2 cellular contexts compared by ENCODE assay signal in genomic region chr5:180618487-180618829, GRCh38.
TF ChIP-seq lines count a peak whose summit lies in the region.

No MANE protein-coding gene starts in this region.

TF ChIP-seq in IMR-90, 13 proteins besides CTCF, POLR2A, EP300 and RAD21:
- TF ChIP-seq NFE2L2 (IDR thresholded peaks at IDR 0.05; ENCODE audit: low read depth, low read length) (no peak), MAZ (IDR thresholded peaks at IDR 0.05; ENCODE audit: borderline replicate concordance, low read depth, low read length) (no peak), BHLHE40 (IDR thresholded peaks at IDR 0.05; ENCODE audit: low read depth, low read length) (no peak), FOS (IDR thresholded peaks at IDR 0.05; ENCODE audit: low read depth, low read length) (no peak), MXI1 (IDR thresholded peaks at IDR 0.05; ENCODE audit: borderline replicate concordance, low read depth, low read length) (no peak), RCOR1 (IDR thresholded peaks at IDR 0.05; ENCODE audit: insufficient replicate concordance, low read length) (no peak), CEBPB (IDR thresholded peaks at IDR 0.05; ENCODE audit: low read depth, low read length) (no peak), CHD1 (IDR thresholded peaks at IDR 0.05; ENCODE audit: low read depth, low read length) (no peak), RFX5 (IDR thresholded peaks at IDR 0.05; ENCODE audit: low read depth, low read length) (no peak), MAFK (IDR thresholded peaks at IDR 0.05; ENCODE audit: low read depth, low read length) (no peak), SMC3 (IDR thresholded peaks at IDR 0.05; ENCODE audit: low read depth, low read length) (no peak)
- TF ChIP-seq, protein P1, sequence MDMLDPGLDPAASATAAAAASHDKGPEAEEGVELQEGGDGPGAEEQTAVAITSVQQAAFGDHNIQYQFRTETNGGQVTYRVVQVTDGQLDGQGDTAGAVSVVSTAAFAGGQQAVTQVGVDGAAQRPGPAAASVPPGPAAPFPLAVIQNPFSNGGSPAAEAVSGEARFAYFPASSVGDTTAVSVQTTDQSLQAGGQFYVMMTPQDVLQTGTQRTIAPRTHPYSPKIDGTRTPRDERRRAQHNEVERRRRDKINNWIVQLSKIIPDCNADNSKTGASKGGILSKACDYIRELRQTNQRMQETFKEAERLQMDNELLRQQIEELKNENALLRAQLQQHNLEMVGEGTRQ (IDR thresholded peaks at IDR 0.05; ENCODE audit: low read depth, low read length) = no peak
- TF ChIP-seq, protein P2, sequence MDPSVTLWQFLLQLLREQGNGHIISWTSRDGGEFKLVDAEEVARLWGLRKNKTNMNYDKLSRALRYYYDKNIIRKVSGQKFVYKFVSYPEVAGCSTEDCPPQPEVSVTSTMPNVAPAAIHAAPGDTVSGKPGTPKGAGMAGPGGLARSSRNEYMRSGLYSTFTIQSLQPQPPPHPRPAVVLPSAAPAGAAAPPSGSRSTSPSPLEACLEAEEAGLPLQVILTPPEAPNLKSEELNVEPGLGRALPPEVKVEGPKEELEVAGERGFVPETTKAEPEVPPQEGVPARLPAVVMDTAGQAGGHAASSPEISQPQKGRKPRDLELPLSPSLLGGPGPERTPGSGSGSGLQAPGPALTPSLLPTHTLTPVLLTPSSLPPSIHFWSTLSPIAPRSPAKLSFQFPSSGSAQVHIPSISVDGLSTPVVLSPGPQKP (IDR thresholded peaks at IDR 0.05; ENCODE audit: borderline replicate concordance, low read depth, low read length) = no peak

TF ChIP-seq in H1, 55 proteins besides CTCF, POLR2A, EP300 and RAD21:
- no peak for TF ChIP-seq SP4 (IDR thresholded peaks at IDR 0.05; ENCODE audit: low read length)
- no peak for TF ChIP-seq NANOG (IDR thresholded peaks at IDR 0.05; ENCODE audit: insufficient read depth, low read depth, low read length, poor library complexity, severe bottlenecking)
- TF ChIP-seq E2F6 (IDR thresholded peaks at IDR 0.05) = 0 out of 2 replicates have a peak, but pooled peaks have one; percentile 35
TF ChIP-seq in H1: peak in this region for 1.
